Comparison of ENCODE assay signal across 18 cellular contexts in the genomic region with DNA sequence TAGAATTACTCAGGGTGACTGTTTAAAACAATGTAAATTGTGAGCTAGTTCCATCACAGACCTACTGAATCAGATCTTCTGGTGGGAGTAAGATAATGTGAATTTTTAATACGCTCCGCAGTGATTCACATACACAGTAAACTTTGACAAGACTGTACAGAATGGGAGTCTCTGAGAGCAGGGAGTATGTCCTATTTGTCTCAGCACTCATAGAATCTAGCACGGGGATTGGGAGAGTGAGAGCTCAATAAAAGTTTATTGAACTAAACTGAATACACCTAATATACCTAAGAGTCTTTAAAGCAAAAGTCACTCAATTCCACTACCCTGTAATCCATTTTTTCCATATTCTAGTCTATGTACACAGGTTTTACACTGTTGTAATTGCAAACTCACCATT. TPM values are rescaled to one million over a fixed set of nuclear protein-coding genes. Genes with fewer than 3 reads are reported as not detected.
DNase-seq lines count a peak whose midpoint lies in the region; ATAC-seq, FAIRE-seq and TF ChIP-seq lines count a peak whose summit lies in the region.
"Had no signal": no experiment of that assay in that cellular context is flagged by ENCODE, and none has a peak within 500 bp of the region (broad histone marks: within the 10 kb centered on the region; RNA-seq: fewer than 3 reads in every experiment).

No MANE protein-coding gene starts in this region.

- peaks cover 2% of the 10 kb centered on the region; the same call in 1 of the 2 replicates for H3K23me2 ChIP-seq in H1 (ENCODE audit: low read depth, low read length)

- no peak for TF ChIP-seq RAD21 in H1 (IDR thresholded peaks at IDR 0.05 in 1 of 2, conservative IDR thresholded peaks at IDR 0.05 in 1 of 2; ENCODE audit: low read depth in 2 of 2, low read length in 2 of 2)

- no peak overlapping the region for H4K5ac ChIP-seq in H1 (ENCODE audit: insufficient read length, low read depth, low read length)

- H2BK120ac ChIP-seq in H1 (replicated peaks; ENCODE audit: low read depth, low read length), result no peak overlapping the region

- no peaks in the 10 kb centered on the region for H3K79me2 ChIP-seq in H1 (ENCODE audit: control insufficient read depth in 1 of 2, insufficient read depth in 2 of 2, low read length in 2 of 2)

- no peak overlapping the region for H3K18ac ChIP-seq in H1 (ENCODE audit: extremely low read depth, low read length)

- no peak overlapping the region for H3K4me3 ChIP-seq in H1 (ENCODE audit: extremely low read depth in 1 of 4, insufficient read depth in 2 of 4, low read depth in 3 of 4, low read length in 4 of 4)
- H3K4me3 ChIP-seq: MG63, SJCRH30 had no signal

- no peak overlapping the region for H3K27ac ChIP-seq in H1 (ENCODE audit: low read depth, low read length)
- H3K27ac ChIP-seq: 22Rv1, SJCRH30 had no signal

- H3K4me2 ChIP-seq in H1 (ENCODE audit: insufficient read depth in 1 of 2, low read depth in 2 of 2, low read length in 2 of 2), result no peak overlapping the region

- no peak for TF ChIP-seq POLR2A in H1 (IDR thresholded peaks at IDR 0.05; ENCODE audit: control extremely low read depth in 1 of 2, low read depth in 2 of 2, low read length in 2 of 2)

- no peak for TF ChIP-seq EP300 in H1 (IDR thresholded peaks at IDR 0.05; ENCODE audit: borderline replicate concordance in 1 of 2, low read depth in 2 of 2, low read length in 2 of 2)

- peak overlapping the region; percentile 40 for H3K23ac ChIP-seq in H1 (ENCODE audit: insufficient read length)

- no peak for TF ChIP-seq CTCF in H1 (IDR thresholded peaks at IDR 0.05; ENCODE audit: control extremely low read depth in 1 of 3, insufficient read depth in 1 of 3, low read depth in 1 of 3, low read length in 3 of 3)

- H2AK5ac ChIP-seq in H1 (ENCODE audit: low read depth, low read length), result no peak overlapping the region

- H3K27me3 ChIP-seq in H1 (replicated peaks in 1 of 4; ENCODE audit: control insufficient read depth in 3 of 4, extremely low read depth in 1 of 4, insufficient read depth in 3 of 4, low read length in 3 of 4), result no peaks in the 10 kb centered on the region
- H3K27me3 ChIP-seq: MG63, SJCRH30 had no signal

- H3K9me3 Mint-ChIP-seq in T-helper 2 cell treated with Interferon-gamma antibody and Interleukin-4, amounts not matched to agents 5 μg/mL and 100 μg/mL, for 36 hours, result no peaks in the 10 kb centered on the region
- no peaks in the 10 kb centered on the region for H3K9me3 Mint-ChIP-seq in IgD-negative memory B cell
- H3K9me3 Mint-ChIP-seq: CD4-positive, alpha-beta memory T cell had no signal

- WGBS in H1 (ENCODE audit: extremely low coverage in 1 of 2, insufficient coverage in 1 of 2, insufficient read length in 1 of 2, insufficient replicate concordance in 2 of 2, low coverage in 1 of 2, low lambda C conversion rate in 2 of 2, missing lambda C conversion rate in 1 of 2), 2 experiments, result 97% methylated on average over 3 of the region's 3 CpGs; no CpG with 5 or more reads in 1 of the 2 experiments

- no peak for DNase-seq in T-helper 2 cell treated with Interferon-gamma antibody and Interleukin-4, amounts not matched to agents 5 μg/mL and 100 μg/mL, for 36 hours (ENCODE audit: low spot score)
- DNase-seq in T-helper 2 cell (no peak), H1 (ENCODE audit: low read depth in 1 of 2, low spot score in 2 of 2) (no peak), putamen (ENCODE audit: low spot score) (peak; percentile 47), nucleus accumbens (lab: John Stamatoyannopoulos, UW) (no peak), SIG-M5 treated with dmso at 0.1 percent for 504 hours (lab: John Stamatoyannopoulos, UW; ENCODE audit: unreplicated experiment) (no peak)
- DNase-seq: CD4-positive, alpha-beta memory T cell; Kasumi-1; MG63; NCI-H1092; NCI-H1436 treated with DMSO at 0.1 percent for 48 hours; NCI-H2029; NCI-H345; NCI-H524 treated with DMSO at 0.1 percent for 48 hours; SJCRH30 had no signal

- H4K8ac ChIP-seq in H1 (ENCODE audit: extremely low read depth, insufficient read depth, low read length), result no peak overlapping the region

- H3K56ac ChIP-seq in H1 (replicated peaks; ENCODE audit: insufficient read length, low read depth, low read length), result no peak overlapping the region

- ATAC-seq in GM19351 (IDR thresholded peaks at IDR 0.05; ENCODE audit: unreplicated experiment), result no peak

- no peaks in the 10 kb centered on the region for H3K27me3 Mint-ChIP-seq in T-helper 2 cell treated with Interferon-gamma antibody and Interleukin-4, amounts not matched to agents 5 μg/mL and 100 μg/mL, for 36 hours (ENCODE audit: low read depth)
- no peaks in the 10 kb centered on the region for H3K27me3 Mint-ChIP-seq in IgD-negative memory B cell
- H3K27me3 Mint-ChIP-seq: CD4-positive, alpha-beta memory T cell had no signal

- no peak overlapping the region for H2BK15ac ChIP-seq in H1 (ENCODE audit: low read length)

- peak overlapping the region; percentile 66 for H3K4me3 Mint-ChIP-seq in T-helper 2 cell treated with Interferon-gamma antibody and Interleukin-4, amounts not matched to agents 5 μg/mL and 100 μg/mL, for 36 hours
- H3K4me3 Mint-ChIP-seq in IgD-negative memory B cell, result peak overlapping the region in 3 of 4 donors; percentile 38 to 92 (median 83)
- H3K4me3 Mint-ChIP-seq: CD4-positive, alpha-beta memory T cell had no signal

- H3K79me1 ChIP-seq in H1 (ENCODE audit: low read depth, low read length), result no peaks in the 10 kb centered on the region

- no peaks in the 10 kb centered on the region; a peak in 1 of 8 replicates for H3K36me3 ChIP-seq in H1 (ENCODE audit: control insufficient read depth in 2 of 4, insufficient read depth in 4 of 4, low read length in 3 of 4)
- H3K36me3 ChIP-seq: MG63, SJCRH30 had no signal

- H3K9me3 ChIP-seq in H1 (ENCODE audit: insufficient read depth in 2 of 2, low read depth in 1 of 2, low read length in 1 of 2), result no peaks in the 10 kb centered on the region
- H3K9me3 ChIP-seq: MG63, SJCRH30 had no signal

- CTCF ChIA-PET in H1 (lab: Charles Lee; ENCODE audit: partially characterized antibody), result interaction anchor here (0.8 to 6.4 kb wide), 7 partner anchors 8 to 201 kb away, joined by 3 to 87 read pairs (median 9); a partner anchor contains a TSS

- H2AFZ ChIP-seq in H1 (ENCODE audit: low read length), result no peak overlapping the region

- no peak overlapping the region for H2BK20ac ChIP-seq in H1 (ENCODE audit: low read length)

- no peak overlapping the region for H2BK5ac ChIP-seq in H1 (ENCODE audit: low read depth, low read length)

- no peak overlapping the region for H3K14ac ChIP-seq in H1 (ENCODE audit: insufficient read length)

- no peak overlapping the region for H4K91ac ChIP-seq in H1 (replicated peaks; ENCODE audit: insufficient read length, low read length)

- H4K20me1 ChIP-seq in H1 (replicated peaks in 1 of 2; ENCODE audit: control insufficient read depth in 1 of 2, insufficient read depth in 2 of 2, low read length in 2 of 2), result no peaks in the 10 kb centered on the region

- no peak overlapping the region for H3K9ac ChIP-seq in H1 (replicated peaks in 1 of 4; ENCODE audit: extremely low read depth in 1 of 4, low read depth in 3 of 4, low read length in 3 of 4)

- peaks cover 64% of the 10 kb centered on the region for H3K4me1 Mint-ChIP-seq in T-helper 2 cell treated with Interferon-gamma antibody and Interleukin-4, amounts not matched to agents 5 μg/mL and 100 μg/mL, for 36 hours (ENCODE audit: low read depth)
- H3K4me1 Mint-ChIP-seq in IgD-negative memory B cell, result peaks cover 41 to 50% (median 46%) of the 10 kb centered on the region in 3 donors

- POLR2A ChIA-PET in H1 (lab: Charles Lee; ENCODE audit: partially characterized antibody), result interaction anchor here (5.9 kb wide), 1 partner anchor 11 kb away, joined by 33 read pairs; a partner anchor contains a TSS

- peaks cover 0 to 10% (median 4%) of the 10 kb centered on the region in 4 experiments; a peak in 3 of 7 replicates for H3K4me1 ChIP-seq in H1 (replicated peaks in 1 of 4; ENCODE audit: control insufficient read depth in 3 of 4, insufficient read depth in 4 of 4, low read length in 3 of 4)
- H3K4me1 ChIP-seq: SJCRH30 had no signal

- no peak overlapping the region for H2BK12ac ChIP-seq in H1 (ENCODE audit: low read depth, low read length)

- H3K27ac Mint-ChIP-seq in T-helper 2 cell treated with Interferon-gamma antibody and Interleukin-4, amounts not matched to agents 5 μg/mL and 100 μg/mL, for 36 hours, result no peak overlapping the region
- peak overlapping the region in 2 of 3 donors; percentile 3 to 70 for H3K27ac Mint-ChIP-seq in IgD-negative memory B cell
- H3K27ac Mint-ChIP-seq: CD4-positive, alpha-beta memory T cell had no signal

- no peak for FAIRE-seq in H1 (lab: Jason Lieb, UNC)

- no peak overlapping the region for H3K4ac ChIP-seq in H1 (replicated peaks; ENCODE audit: insufficient read length, low read depth, low read length)

- H3K36me3 Mint-ChIP-seq in T-helper 2 cell treated with Interferon-gamma antibody and Interleukin-4, amounts not matched to agents 5 μg/mL and 100 μg/mL, for 36 hours (ENCODE audit: low read depth), result peaks cover 15% of the 10 kb centered on the region
- no peaks in the 10 kb centered on the region for H3K36me3 Mint-ChIP-seq in IgD-negative memory B cell

TF ChIP-seq in H1, 55 proteins besides CTCF, POLR2A, EP300 and RAD21 (continues in another document):
- no peak for TF ChIP-seq BCL11A (IDR thresholded peaks at IDR 0.05; ENCODE audit: low read depth in 2 of 2, low read length in 2 of 2)
- TF ChIP-seq, protein P1, sequence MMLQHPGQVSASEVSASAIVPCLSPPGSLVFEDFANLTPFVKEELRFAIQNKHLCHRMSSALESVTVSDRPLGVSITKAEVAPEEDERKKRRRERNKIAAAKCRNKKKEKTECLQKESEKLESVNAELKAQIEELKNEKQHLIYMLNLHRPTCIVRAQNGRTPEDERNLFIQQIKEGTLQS (IDR thresholded peaks at IDR 0.05; ENCODE audit: insufficient read depth, low read depth, low read length), result no peak
- no peak for TF ChIP-seq EZH2 (IDR thresholded peaks at IDR 0.05; ENCODE audit: low read depth, low read length, severe bottlenecking)
- TF ChIP-seq ASH2L (IDR thresholded peaks at IDR 0.05; ENCODE audit: low read length), result no peak
- no peak for TF ChIP-seq HDAC6 (IDR thresholded peaks at IDR 0.05; ENCODE audit: low read depth, low read length)
- TF ChIP-seq CHD2 (IDR thresholded peaks at IDR 0.05; ENCODE audit: low read length), result no peak
- no peak for TF ChIP-seq MAFK (IDR thresholded peaks at IDR 0.05; ENCODE audit: low read depth, low read length)
- TF ChIP-seq RXRA (IDR thresholded peaks at IDR 0.05; ENCODE audit: insufficient read depth, low read depth, low read length), result no peak
- no peak for TF ChIP-seq TAF1 (IDR thresholded peaks at IDR 0.05; ENCODE audit: low read depth, low read length)

RNA-seq across cellular contexts. Expression of a gene that starts 11.2 kb away (rescaled TPM):
- 4.2 TPM for polyA plus RNA-seq in IgD-negative memory B cell
- 9.5 and 14.0 TPM in 2 replicates for total RNA-seq in H1 (2021; fragmentation: NEBNext Ultra II Directional; extraction: Animal tissue kit (Norgen Biotek cat#: 25700))
- 6.2 and 6.3 TPM in 2 replicates for polyA plus RNA-seq in H1 (2011; rRNA removed)
- 5.8 TPM for polyA plus RNA-seq in H1 (2011; cell fraction: cytosol; rRNA removed)
- 9.3 TPM for polyA plus RNA-seq in H1 (2011; cell fraction: nucleus; rRNA removed)
- 6.3 to 8.0 TPM (median 7.2 TPM) in 4 replicates for polyA plus RNA-seq in H1 (2012, experiment 1 of 2)
- polyA plus RNA-seq in H1 (2012, experiment 2 of 2), result 4.5 TPM
- polyA plus RNA-seq in H1 (2013, experiment 1 of 2), result 4.8 TPM
- 4.0 TPM for polyA plus RNA-seq in H1 (2013, experiment 2 of 2)
- polyA minus RNA-seq in H1 (2011; rRNA and poly(A)+ RNA removed), result 15.6 and 16.9 TPM in 2 replicates
- polyA minus RNA-seq in H1 (2011; cell fraction: cytosol; rRNA and poly(A)+ RNA removed), result 8.4 TPM
- 14.2 TPM for polyA minus RNA-seq in H1 (2011; cell fraction: nucleus; rRNA and poly(A)+ RNA removed)
